In the genomic region with DNA sequence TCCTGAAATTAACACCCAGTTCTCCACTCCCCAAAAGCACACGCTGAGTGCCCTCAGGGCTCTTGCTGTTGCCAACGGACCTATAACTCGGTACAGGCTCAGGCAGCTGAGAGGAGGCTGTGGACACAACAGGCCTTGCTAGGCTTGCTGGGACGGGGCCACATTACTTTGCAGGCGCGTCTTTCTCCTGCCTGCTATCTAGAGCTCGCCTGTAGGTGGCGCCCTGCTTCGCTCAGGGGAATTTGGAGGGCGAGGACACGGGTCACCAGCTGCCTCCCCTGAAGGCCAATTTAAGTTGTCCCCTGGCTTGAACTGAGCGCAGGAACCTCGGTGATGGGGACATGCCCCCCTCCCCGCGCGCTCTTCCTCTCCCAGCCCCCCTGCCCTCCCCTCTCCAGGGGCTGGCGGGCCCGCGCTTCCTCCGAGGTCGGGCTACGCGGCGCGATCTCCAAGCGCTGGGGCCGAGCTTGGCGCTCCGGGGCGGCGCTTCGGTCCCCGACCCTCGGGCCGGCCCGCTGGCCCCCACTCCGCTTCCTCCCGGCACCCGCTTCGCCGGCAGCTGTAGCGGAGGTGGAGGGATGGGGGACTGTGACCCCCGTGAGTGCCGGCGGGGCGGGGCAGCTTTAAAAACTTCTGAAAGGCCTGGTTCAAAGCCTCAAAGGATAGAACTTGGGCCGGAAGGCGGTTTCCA, we compare ENCODE assay signal across 7 cellular contexts. TPM values are rescaled to one million over a fixed set of nuclear protein-coding genes. Genes with fewer than 3 reads are reported as not detected.
A peak's percentile ranks its signal among the peaks of the same experiment; 100 is the strongest.
DNase-seq lines count a peak whose midpoint lies in the region; ATAC-seq, FAIRE-seq and TF ChIP-seq lines count a peak whose summit lies in the region.

No MANE protein-coding gene starts in this region.

- H3K4me2 ChIP-seq in keratinocyte (ENCODE audit: control insufficient read depth, extremely low read depth, insufficient read depth, low read depth, low read length), result peak overlapping the region; percentile 86

- H3K4me1 Mint-ChIP-seq in central memory CD8-positive, alpha-beta T cell, result peaks cover 24% of the 10 kb centered on the region

- H3K27ac Mint-ChIP-seq in central memory CD8-positive, alpha-beta T cell (ENCODE audit: low read depth), result no peak overlapping the region

- no peaks in the 10 kb centered on the region for H3K9me3 Mint-ChIP-seq in central memory CD8-positive, alpha-beta T cell

- no peaks in the 10 kb centered on the region for H3K36me3 ChIP-seq in keratinocyte (ENCODE audit: control insufficient read depth in 2 of 2, extremely low read depth in 1 of 2, insufficient read depth in 2 of 2, low read length in 2 of 2)

- no peaks in the 10 kb centered on the region for H3K9me3 ChIP-seq in keratinocyte (ENCODE audit: control insufficient read depth, low read depth, low read length)

- no peaks in the 10 kb centered on the region for H3K79me2 ChIP-seq in keratinocyte (ENCODE audit: control insufficient read depth, insufficient read depth, low read length)

- H4K20me1 ChIP-seq in keratinocyte (ENCODE audit: control insufficient read depth, extremely low read depth, insufficient read depth, low read length), result no peaks in the 10 kb centered on the region

- no peaks in the 10 kb centered on the region for H3K27me3 ChIP-seq in keratinocyte (ENCODE audit: control insufficient read depth, extremely low read depth, insufficient read depth, low read length)

- peak overlapping the region; percentile 80 for H3K4me3 Mint-ChIP-seq in central memory CD8-positive, alpha-beta T cell

- no peaks in the 10 kb centered on the region for H3K9me1 ChIP-seq in keratinocyte (ENCODE audit: control insufficient read depth, extremely low read depth, insufficient read depth, low read length)

- H3K4me3 ChIP-seq in keratinocyte (ENCODE audit: control insufficient read depth in 2 of 3, extremely low read depth in 1 of 3, insufficient read depth in 2 of 3, low read depth in 1 of 3, low read length in 3 of 3), result peak overlapping the region; percentile 60 to 78 (median 74)

- peak overlapping the region; percentile 78 for H3K9ac ChIP-seq in keratinocyte (ENCODE audit: control insufficient read depth, extremely low read depth, insufficient read depth, low read length)

- H2AFZ ChIP-seq in keratinocyte (ENCODE audit: control insufficient read depth, low read length), result peak overlapping the region; percentile 88

- peaks cover 15% of the 10 kb centered on the region for H3K27me3 Mint-ChIP-seq in central memory CD8-positive, alpha-beta T cell

- peak; percentile 93 to 97 (median 96) for TF ChIP-seq CTCF in keratinocyte (optimal IDR thresholded peaks at IDR 0.05 in 1 of 3, IDR thresholded peaks at IDR 0.05 in 1 of 3, conservative IDR thresholded peaks at IDR 0.05 in 1 of 3; ENCODE audit: extremely low read depth in 1 of 3, insufficient read depth in 2 of 3, low read length in 3 of 3)

- DNase-seq in NCI-H345 (lab: John Stamatoyannopoulos, UW), result peak; percentile 88
- peak; percentile 81 to 95 for DNase-seq in central memory CD8-positive, alpha-beta T cell (ENCODE audit: low spot score in 2 of 2)
- DNase-seq in keratinocyte (ENCODE audit: low read depth, low spot score), result no peak
- DNase-seq in stimulated activated CD4-positive, alpha-beta T cell treated with anti-CD3 and anti-CD28 coated beads, Interleukin-12 subunit alpha, Interleukin-12 subunit beta, amount 100 ng/mL, for 4 hours, result peak; percentile 90

- peaks cover 12% of the 10 kb centered on the region for H3K4me1 ChIP-seq in keratinocyte (ENCODE audit: control insufficient read depth, extremely low read depth, insufficient read depth, low read length)

- H3K27ac ChIP-seq in keratinocyte (ENCODE audit: control insufficient read depth, insufficient read depth, low read length), result peak overlapping the region; percentile 61

- dilution Hi-C loops in keratinocyte (cut with MboI; ENCODE audit: extremely low pct_ligation_motif_present, low sequenced_read_pairs), result no loop called here

- ATAC-seq in GM18511 (IDR thresholded peaks at IDR 0.05; ENCODE audit: unreplicated experiment) (peak; percentile 89), HG03066 (IDR thresholded peaks at IDR 0.05; ENCODE audit: low read depth, unreplicated experiment) (peak; percentile 84)
- ATAC-seq in activated CD4-positive, CD25-positive, alpha-beta regulatory T cell treated with anti-CD3 and anti-CD28 coated beads, Interleukin-2, amount 50 U/mL, for 24 hours, result peak; percentile 78 to 79
- peak; percentile 79 for ATAC-seq in central memory CD8-positive, alpha-beta T cell (replicated peaks; ENCODE audit: extremely low read depth, poor library complexity, severe bottlenecking)

- H3K36me3 Mint-ChIP-seq in central memory CD8-positive, alpha-beta T cell (ENCODE audit: insufficient read depth), result peaks cover 2% of the 10 kb centered on the region

- peak; percentile 58 for FAIRE-seq in keratinocyte (lab: Jason Lieb, UNC)

RNA-seq across cellular contexts. Expression of a gene that starts 32.4 kb away (rescaled TPM):
- polyA plus RNA-seq in keratinocyte, result 14.7 to 15.8 TPM (median 15.0 TPM) in 3 replicates
- polyA plus RNA-seq in keratinocyte (2011; ENCODE audit: low read depth), result 11.6 TPM
- 10.3 and 14.9 TPM in 2 replicates for polyA plus RNA-seq in keratinocyte (2011; cell fraction: cytosol; rRNA removed)
- 15.1 and 17.0 TPM in 2 replicates for polyA plus RNA-seq in keratinocyte (2011; cell fraction: nucleus; rRNA removed)
- polyA plus RNA-seq in keratinocyte (2012; ENCODE audit: low replicate concordance), result 9.8 and 10.0 TPM in 2 replicates
- polyA minus RNA-seq in keratinocyte, result 43.3 to 66.0 TPM (median 52.8 TPM) in 3 replicates
- polyA minus RNA-seq in keratinocyte (2011; cell fraction: cytosol; rRNA and poly(A)+ RNA removed), result 26.3 TPM
- polyA minus RNA-seq in keratinocyte (2011; cell fraction: nucleus; rRNA and poly(A)+ RNA removed), result 33.3 and 66.9 TPM in 2 replicates
